In the genomic region with DNA sequence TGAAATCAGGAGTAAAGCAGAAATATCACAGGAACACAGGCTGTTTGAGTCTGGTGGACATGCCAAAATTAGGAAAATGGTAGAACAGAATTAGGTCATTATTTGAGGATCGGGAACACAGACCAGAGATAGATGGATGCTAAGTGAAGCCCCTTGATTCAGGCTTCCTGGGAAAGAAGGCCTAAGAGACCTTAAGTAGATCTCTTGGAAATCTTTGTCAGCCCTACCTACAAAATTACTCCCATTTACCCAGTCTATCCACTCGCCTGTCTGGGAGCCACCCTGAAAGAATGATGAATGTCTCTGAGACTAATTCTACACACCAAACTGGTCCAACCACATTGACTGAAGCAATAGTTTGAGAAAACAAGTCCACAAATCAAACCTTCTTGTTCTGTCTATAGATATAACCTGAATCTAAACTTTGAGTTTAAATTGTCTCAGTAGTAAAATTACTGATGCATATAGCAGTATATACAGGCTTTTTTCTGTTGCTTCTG, we compare ENCODE assay signal across 8 cellular contexts. TPM values are rescaled to one million over a fixed set of nuclear protein-coding genes. Genes with fewer than 3 reads are reported as not detected.
DNase-seq lines count a peak whose midpoint lies in the region; ATAC-seq and TF ChIP-seq lines count a peak whose summit lies in the region.

No MANE protein-coding gene starts in this region.

- intact Hi-C loops in right cardiac atrium (cut with DNase I) = no loop called here
- intact Hi-C loops in stomach (cut with DNase I; ENCODE audit: low total_unique reads) = no loop called here
- intact Hi-C loops in posterior vena cava (cut with DNase I) = no loop called here

- H3K27ac ChIP-seq in RWPE1 (no peak overlapping the region), right cardiac atrium (ENCODE audit: low read length) (peak overlapping the region; percentile 12), stomach (peak overlapping the region in 4 of 5 donors; percentile 50 to 80 (median 73))

- no peak for TF ChIP-seq CTCF in RWPE1 (conservative IDR thresholded peaks at IDR 0.05; ENCODE audit: low read depth)
- no peak for TF ChIP-seq CTCF in stomach (IDR thresholded peaks at IDR 0.05)

- 67% methylated on average over 2 of the region's 2 CpGs for WGBS in right cardiac atrium
- 58 to 72% (median 62%) methylated on average over 2 of the region's 2 CpGs for WGBS in stomach, 5 donors

- POLR2A ChIA-PET in RWPE1 (lab: Yijun Ruan, JAX; ENCODE audit: low non-redundant PET) = no interaction called here

- no peaks in the 10 kb centered on the region for H3K9me3 ChIP-seq in right cardiac atrium (ENCODE audit: control insufficient read depth, low read length)
- no peaks in the 10 kb centered on the region for H3K9me3 ChIP-seq in stomach

- H3K4me1 ChIP-seq in right cardiac atrium (ENCODE audit: control insufficient read depth, insufficient read depth, low read length) (no peaks in the 10 kb centered on the region), stomach (peaks cover 0 to 24% (median 13%) of the 10 kb centered on the region in 4 donors)

- H3K4me3 ChIP-seq in right cardiac atrium (ENCODE audit: low read length) = no peak overlapping the region
- no peak overlapping the region for H3K4me3 ChIP-seq in stomach

- no peak for DNase-seq in activated CD4-positive, CD25-positive, alpha-beta regulatory T cell (lab: John Stamatoyannopoulos, UW)
- DNase-seq in RWPE1 (ENCODE audit: low spot score) = peak; percentile 68
- no peak for DNase-seq in right cardiac atrium
- DNase-seq in stomach = no peak
- no peak for DNase-seq in posterior vena cava (ENCODE audit: low spot score)
- DNase-seq in NCI-H146 treated with DMSO at 0.1 percent for 48 hours (lab: John Stamatoyannopoulos, UW; ENCODE audit: unreplicated experiment) = no peak
- DNase-seq in glomerular visceral epithelial cell (ENCODE audit: extremely low spot score) = no peak

- peak; percentile 27 to 46 for ATAC-seq in activated CD4-positive, CD25-positive, alpha-beta regulatory T cell treated with anti-CD3 and anti-CD28 coated beads, Interleukin-2, amount 50 U/mL, for 24 hours
- ATAC-seq in right cardiac atrium = no peak

- CTCF ChIA-PET in RWPE1 (lab: Yijun Ruan, JAX) = no interaction called here

- H3K27me3 ChIP-seq in right cardiac atrium (ENCODE audit: control insufficient read depth, insufficient read depth) (no peaks in the 10 kb centered on the region), stomach (no peaks in the 10 kb centered on the region)

- no peak for TF ChIP-seq EP300 in stomach (IDR thresholded peaks at IDR 0.05)

- no peak for TF ChIP-seq POLR2A in stomach (IDR thresholded peaks at IDR 0.05)

- H3K36me3 ChIP-seq in stomach = no peaks in the 10 kb centered on the region

RNA-seq across cellular contexts. Expression of a gene that starts 36.6 kb away (rescaled TPM):
- total RNA-seq in right cardiac atrium (10 to 100 TPM; 26.4 to 40.9 (median 28.8) TPM), stomach (100 to 1,000 TPM in 1 of 5 donors, 10 to 100 TPM in 4; 12.2 to 140 (median 67.7) TPM), posterior vena cava (10 to 100 TPM; 37.7 to 55.3 TPM)
- polyA plus RNA-seq in right cardiac atrium (24.1 TPM), stomach (10 to 100 TPM; 19.7 to 35.0 (median 33.9) TPM)

Comparison
In these comparisons a context has a peak if more than half of its experiments do, and no peak if none do; other contexts are left out.
1. ATAC-seq: peak in activated CD4-positive, CD25-positive, alpha-beta regulatory T cell treated with anti-CD3 and anti-CD28 coated beads, Interleukin-2, amount 50 U/mL, for 24 hours (2 of 2); none in right cardiac atrium (0 of 2).